In the genomic region with DNA sequence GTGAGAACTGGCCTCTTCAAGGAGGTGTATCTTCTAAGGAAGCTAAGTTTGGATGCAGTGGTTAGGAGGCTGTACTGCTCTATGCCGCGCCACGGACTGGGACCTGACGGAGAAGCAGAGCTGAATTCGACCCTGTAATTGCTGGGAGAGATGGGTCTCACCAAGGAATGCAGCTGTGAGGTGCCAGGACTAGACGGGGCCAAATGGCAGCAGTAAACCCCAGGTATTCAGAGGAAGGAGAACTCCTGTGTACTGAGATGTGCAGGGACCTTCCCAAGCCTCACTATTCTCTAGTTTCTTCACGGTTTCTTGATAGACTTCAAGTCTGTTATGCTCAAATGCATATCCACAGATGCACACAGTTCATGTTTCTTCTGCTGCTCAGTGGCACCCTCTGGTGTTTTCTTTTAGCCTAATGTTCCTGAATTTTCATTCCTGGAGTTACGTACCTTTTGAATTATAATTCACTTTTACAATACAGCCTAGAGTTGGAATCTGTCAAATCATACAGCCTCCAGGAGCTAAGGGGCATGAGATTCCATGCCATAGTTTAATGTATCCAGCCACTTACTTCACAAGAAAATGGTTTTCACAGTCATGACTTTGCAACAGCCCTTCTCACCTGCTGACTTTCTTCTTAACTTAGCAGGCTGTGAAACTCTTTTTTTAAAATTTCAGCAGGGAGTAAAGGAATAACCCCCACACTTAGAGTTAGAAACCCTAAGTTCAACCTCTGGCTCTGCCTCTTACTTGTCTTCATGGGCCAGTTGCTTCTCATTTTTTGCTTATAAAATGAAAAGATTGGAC, we compare ENCODE assay signal across 8 cellular contexts.
A peak's percentile ranks its signal among the peaks of the same experiment; 100 is the strongest.
DNase-seq lines count a peak whose midpoint lies in the region; ATAC-seq and TF ChIP-seq lines count a peak whose summit lies in the region.

No MANE protein-coding gene starts in this region.

- no peak overlapping the region for H3K4me3 ChIP-seq in OCI-LY7 (ENCODE audit: low read depth, low read length, poor library complexity, severe bottlenecking)
- H3K4me3 ChIP-seq in esophagus squamous epithelium, result no peak overlapping the region

- no peak overlapping the region for H3K4me3 Mint-ChIP-seq in activated CD8-positive, alpha-beta memory T cell treated with anti-CD3 and anti-CD28 coated beads, Interleukin-2, amount 10 ng/mL, durations not matched to agents 7 days and 5 days

- TF ChIP-seq POLR2A in esophagus squamous epithelium (IDR thresholded peaks at IDR 0.05), result no peak

- intact Hi-C loops in OCI-LY7 (cut with micrococcal nuclease; ENCODE audit: unreplicated experiment) (no loop called here), esophagus squamous epithelium (cut with DNase I) (no loop called here)

- H4K20me1 ChIP-seq in OCI-LY7 (ENCODE audit: insufficient read depth, low read length), result no peaks in the 10 kb centered on the region

- peak; percentile 18 for DNase-seq in activated CD8-positive, alpha-beta memory T cell treated with anti-CD3 and anti-CD28 coated beads, Interleukin-2, amount 10 ng/mL, durations not matched to agents 7 days and 5 days
- no peak for DNase-seq in activated CD8-positive, alpha-beta memory T cell treated with anti-CD3 and anti-CD28 coated beads for 24 hours
- peak; percentile 4 for DNase-seq in OCI-LY7 (ENCODE audit: low spot score)
- DNase-seq in esophagus squamous epithelium (lab: John Stamatoyannopoulos, UW), result no peak
- DNase-seq in retina, result peak; percentile 36
- no peak for DNase-seq in middle frontal gyrus (ENCODE audit: extremely low spot score, low spot score)
- DNase-seq in T-helper 2 cell, result no peak

- no peak overlapping the region for H3K27ac Mint-ChIP-seq in activated CD8-positive, alpha-beta memory T cell treated with anti-CD3 and anti-CD28 coated beads, Interleukin-2, amount 10 ng/mL, durations not matched to agents 7 days and 5 days

- WGBS in esophagus squamous epithelium, 2 donors, result 57 to 66% methylated on average over 6 to 8 of the region's 8 CpGs

- no TSS peak for BruUV-seq in OCI-LY7 (replicated peaks; lab: Mats Ljungman, UMichigan)

- H3K4me2 ChIP-seq in OCI-LY7 (ENCODE audit: low read length), result no peak overlapping the region

- H3K27me3 ChIP-seq in esophagus squamous epithelium, result peaks cover 0 to 32% (median 0%) of the 10 kb centered on the region in 4 donors

- no peaks in the 10 kb centered on the region for H3K9me3 Mint-ChIP-seq in activated CD8-positive, alpha-beta memory T cell treated with anti-CD3 and anti-CD28 coated beads, Interleukin-2, amount 10 ng/mL, durations not matched to agents 7 days and 5 days (ENCODE audit: low read depth)

- H3K36me3 ChIP-seq in OCI-LY7 (ENCODE audit: insufficient read depth, low read length) (no peaks in the 10 kb centered on the region), esophagus squamous epithelium (no peaks in the 10 kb centered on the region)

- peak; percentile 76 for TF ChIP-seq CTCF in OCI-LY7 (conservative IDR thresholded peaks at IDR 0.05; ENCODE audit: low read length)
- peak in 4 of 6 experiments; percentile 19 to 58 (median 40) for TF ChIP-seq CTCF in esophagus squamous epithelium (IDR thresholded peaks at IDR 0.05)

- no peak for ATAC-seq in activated CD8-positive, alpha-beta memory T cell treated with anti-CD3 and anti-CD28 coated beads, Interleukin-2, amount 10 ng/mL, durations not matched to agents 7 days and 5 days
- ATAC-seq in GM21825 (IDR thresholded peaks at IDR 0.05; ENCODE audit: unreplicated experiment), result no peak

- no peaks in the 10 kb centered on the region for H3K36me3 Mint-ChIP-seq in activated CD8-positive, alpha-beta memory T cell treated with anti-CD3 and anti-CD28 coated beads, Interleukin-2, amount 10 ng/mL, durations not matched to agents 7 days and 5 days

- peaks cover 43% of the 10 kb centered on the region for H3K27me3 Mint-ChIP-seq in activated CD8-positive, alpha-beta memory T cell treated with anti-CD3 and anti-CD28 coated beads, Interleukin-2, amount 10 ng/mL, durations not matched to agents 7 days and 5 days

- POLR2A ChIA-PET in OCI-LY7 (lab: Charles Lee), result no interaction called here

- no peaks in the 10 kb centered on the region for H3K4me1 Mint-ChIP-seq in activated CD8-positive, alpha-beta memory T cell treated with anti-CD3 and anti-CD28 coated beads, Interleukin-2, amount 10 ng/mL, durations not matched to agents 7 days and 5 days

- H3K27ac ChIP-seq in OCI-LY7 (ENCODE audit: low read depth, low read length, poor library complexity, severe bottlenecking) (no peak overlapping the region), esophagus squamous epithelium (no peak overlapping the region)

- H3K79me2 ChIP-seq in OCI-LY7 (ENCODE audit: insufficient read depth, low read depth, low read length), result no peaks in the 10 kb centered on the region

- H3K4me1 ChIP-seq in OCI-LY7 (ENCODE audit: insufficient read depth, low read length, poor library complexity, severe bottlenecking) (no peaks in the 10 kb centered on the region), esophagus squamous epithelium (no peaks in the 10 kb centered on the region)

- no peak overlapping the region for H2AFZ ChIP-seq in OCI-LY7 (ENCODE audit: low read length)

- no peaks in the 10 kb centered on the region for H3K9me3 ChIP-seq in OCI-LY7 (ENCODE audit: low read length)
- H3K9me3 ChIP-seq in esophagus squamous epithelium, result no peaks in the 10 kb centered on the region

- CTCF ChIA-PET in activated CD8-positive, alpha-beta memory T cell treated with anti-CD3 and anti-CD28 coated beads, Interleukin-2, amount 10 ng/mL, durations not matched to agents 7 days and 5 days (lab: Charles Lee), result interaction anchor here (1.0 to 2.2 kb wide), 3 partner anchors 22 to 122 kb away, joined by 3 to 6 read pairs (median 3); no protein-coding TSS in a partner anchor
- CTCF ChIA-PET in OCI-LY7 (lab: Charles Lee; ENCODE audit: unreplicated experiment), result no interaction called here

- no peaks in the 10 kb centered on the region for H3K9me2 ChIP-seq in OCI-LY7 (ENCODE audit: insufficient read depth, low read length)

Comparison
In these comparisons a context has a peak if more than half of its experiments do, and no peak if none do; other contexts are left out.
1. DNase-seq: peak in activated CD8-positive, alpha-beta memory T cell treated with anti-CD3 and anti-CD28 coated beads, Interleukin-2, amount 10 ng/mL, durations not matched to agents 7 days and 5 days (single experiment), OCI-LY7 (single experiment) and retina (single experiment); none in activated CD8-positive, alpha-beta memory T cell treated with anti-CD3 and anti-CD28 coated beads for 24 hours (single experiment), esophagus squamous epithelium (single experiment), middle frontal gyrus (single experiment) and T-helper 2 cell (0 of 5).